ENCODE assay signal across 8 cellular contexts in genomic region chr10:15725603-15726002, GRCh38. TPM values are rescaled to one million over a fixed set of nuclear protein-coding genes. Genes with fewer than 3 reads are reported as not detected.
DNase-seq lines count a peak whose midpoint lies in the region; TF ChIP-seq lines count a peak whose summit lies in the region.

No MANE protein-coding gene starts in this region.

- H3K27me3 Mint-ChIP-seq in brain, result peaks cover 18% of the 10 kb centered on the region
- peaks cover 15 to 24% (median 21%) of the 10 kb centered on the region in 3 donors for H3K27me3 Mint-ChIP-seq in CD14-positive monocyte (ENCODE audit: low read depth in 3 of 3)

- DNase-seq in SHP77 (lab: John Stamatoyannopoulos, UW) (peak; percentile 7 to 29), SHP77 treated with DMSO at 0.1 percent for 48 hours (lab: John Stamatoyannopoulos, UW) (no peak), LoVo (ENCODE audit: low spot score) (peak; percentile 33), kidney tubule cell (ENCODE audit: low spot score) (peak; percentile 48), CD14-positive monocyte (ENCODE audit: low spot score) (no peak), KG1 (lab: John Stamatoyannopoulos, UW) (no peak), T1000 (lab: John Stamatoyannopoulos, UW) (no peak)

- peak; percentile 67 to 78 for TF ChIP-seq CTCF in brain (conservative IDR thresholded peaks at IDR 0.05)
- TF ChIP-seq CTCF in CD14-positive monocyte (IDR thresholded peaks at IDR 0.05), result no peak

- peaks cover 0 to 11% (median 5%) of the 10 kb centered on the region in 5 experiments for H3K9me3 Mint-ChIP-seq in brain
- peaks cover 0 to 4% (median 0%) of the 10 kb centered on the region in 7 donors for H3K9me3 Mint-ChIP-seq in CD14-positive monocyte

- H3K36me3 Mint-ChIP-seq in brain, result no peaks in the 10 kb centered on the region
- H3K36me3 Mint-ChIP-seq in CD14-positive monocyte, result no peaks in the 10 kb centered on the region

- no peak overlapping the region for H3K27ac Mint-ChIP-seq in brain
- no peak overlapping the region for H3K27ac Mint-ChIP-seq in CD14-positive monocyte

- H3K4me3 Mint-ChIP-seq in brain (no peak overlapping the region), CD14-positive monocyte (no peak overlapping the region)

- intact Hi-C loops in CD14-positive monocyte (cut with micrococcal nuclease), result no loop called here

- peaks cover 8% of the 10 kb centered on the region for H3K4me1 Mint-ChIP-seq in brain
- H3K4me1 Mint-ChIP-seq in CD14-positive monocyte, result no peaks in the 10 kb centered on the region

RNA-seq across cellular contexts. Expression of gene ITGA8, which starts 5.9 kb away (rescaled TPM):
- polyA plus RNA-seq in brain (ENCODE audit: insufficient read depth, low read depth, low replicate concordance) (1.6 TPM), CD14-positive monocyte (not detected)

Comparison
In these comparisons a context has a peak if more than half of its experiments do, and no peak if none do; other contexts are left out.
1. DNase-seq: peak in SHP77 (2 of 2), LoVo (single experiment) and kidney tubule cell (single experiment); none in SHP77 treated with DMSO at 0.1 percent for 48 hours (single experiment), CD14-positive monocyte (single experiment), KG1 (single experiment) and T1000 (single experiment).